In genomic region chr5:35857004-35857345, GRCh38 we compare ENCODE assay signal across 12 cellular contexts. TPM values are rescaled to one million over a fixed set of nuclear protein-coding genes. Genes with fewer than 3 reads are reported as not detected.
DNase-seq lines count a peak whose midpoint lies in the region; ATAC-seq and TF ChIP-seq lines count a peak whose summit lies in the region.
"Had no signal": no experiment of that assay in that cellular context is flagged by ENCODE, and none has a peak within 500 bp of the region (broad histone marks: within the 10 kb centered on the region; RNA-seq: fewer than 3 reads in every experiment).

No MANE protein-coding gene starts in this region.

- no peaks in the 10 kb centered on the region for H3K9me3 Mint-ChIP-seq in CD8-positive, alpha-beta T cell
- peaks cover 0 to 3% (median 0%) of the 10 kb centered on the region in 11 donors for H3K9me3 Mint-ChIP-seq in naive thymus-derived CD4-positive, alpha-beta T cell

- H3K27me3 ChIP-seq in CD8-positive, alpha-beta T cell (ENCODE audit: insufficient read depth, low read length), result no peaks in the 10 kb centered on the region
- H3K27me3 ChIP-seq in adipocyte (replicated peaks; ENCODE audit: control insufficient read depth, insufficient read depth, low read length) (no peaks in the 10 kb centered on the region), H7 (ENCODE audit: control insufficient read depth, insufficient read depth, low read length) (no peaks in the 10 kb centered on the region)
- no peaks in the 10 kb centered on the region for H3K27me3 ChIP-seq in naive thymus-derived CD4-positive, alpha-beta T cell (ENCODE audit: control insufficient read depth in 2 of 2, insufficient read depth in 2 of 2, low read length in 2 of 2)

- CTCF ChIA-PET in CD8-positive, alpha-beta T cell (lab: Charles Lee), result interaction anchor here (0.9 to 10.5 kb wide), 5 partner anchors 22 to 77 kb away, joined by 3 to 144 read pairs (median 22); no protein-coding TSS in a partner anchor
- CTCF ChIA-PET in naive thymus-derived CD4-positive, alpha-beta T cell (lab: Charles Lee), result interaction anchor here (1.6 to 11.1 kb wide), 5 partner anchors 26 to 206 kb away, joined by 5 to 128 read pairs (median 11); no protein-coding TSS in a partner anchor

- H3K4me3 Mint-ChIP-seq in CD8-positive, alpha-beta T cell, result peak overlapping the region; percentile 92
- peak overlapping the region; percentile 82 to 100 (median 94) for H3K4me3 Mint-ChIP-seq in naive thymus-derived CD4-positive, alpha-beta T cell

- H3K36me3 ChIP-seq in CD8-positive, alpha-beta T cell (ENCODE audit: insufficient read depth, low read length), result peaks cover 28% of the 10 kb centered on the region
- H3K36me3 ChIP-seq in adipocyte (ENCODE audit: control insufficient read depth, insufficient read depth, low read length, severe bottlenecking), result no peaks in the 10 kb centered on the region
- peaks cover 23 to 38% (median 28%) of the 10 kb centered on the region in 3 experiments for H3K36me3 ChIP-seq in naive thymus-derived CD4-positive, alpha-beta T cell (ENCODE audit: control insufficient read depth in 2 of 3, insufficient read depth in 3 of 3, low read length in 3 of 3)
- H3K36me3 ChIP-seq in H7 (replicated peaks; ENCODE audit: control insufficient read depth, insufficient read depth, low read length), result no peaks in the 10 kb centered on the region

- H3K27ac Mint-ChIP-seq in CD8-positive, alpha-beta T cell, result peak overlapping the region; percentile 100
- H3K27ac Mint-ChIP-seq in naive thymus-derived CD4-positive, alpha-beta T cell, result peak overlapping the region; percentile 96 to 100 (median 99)

- no peaks in the 10 kb centered on the region for H3K27me3 Mint-ChIP-seq in CD8-positive, alpha-beta T cell (ENCODE audit: low read depth)
- no peaks in the 10 kb centered on the region for H3K27me3 Mint-ChIP-seq in naive thymus-derived CD4-positive, alpha-beta T cell

- H3K27ac ChIP-seq in CD8-positive, alpha-beta T cell (ENCODE audit: low read depth, low read length), result peak overlapping the region; percentile 97
- H3K27ac ChIP-seq in naive thymus-derived CD4-positive, alpha-beta T cell (ENCODE audit: low read depth, low read length), result peak overlapping the region; percentile 98

- POLR2A ChIA-PET in CD8-positive, alpha-beta T cell (lab: Charles Lee), result interaction anchor here (0.7 to 18.5 kb wide), 12 partner anchors 10 to 240 kb away, joined by 3 to 700 read pairs (median 41); partner anchors contain the start of gene SPEF2
- POLR2A ChIA-PET in naive thymus-derived CD4-positive, alpha-beta T cell (lab: Charles Lee), result interaction anchor here (1.1 to 18.2 kb wide), 10 partner anchors 11 to 1020 kb away, joined by 3 to 1069 read pairs (median 80); partner anchors contain the start of gene NIPBL

- H3K9me3 ChIP-seq in CD8-positive, alpha-beta T cell (ENCODE audit: low read length), result no peaks in the 10 kb centered on the region
- H3K9me3 ChIP-seq in adipocyte (ENCODE audit: control insufficient read depth, low read length), result no peaks in the 10 kb centered on the region
- no peaks in the 10 kb centered on the region for H3K9me3 ChIP-seq in naive thymus-derived CD4-positive, alpha-beta T cell (ENCODE audit: control insufficient read depth in 2 of 3, low read length in 3 of 3)

- no peak for ATAC-seq in CD8-positive, alpha-beta T cell
- ATAC-seq in HG02884 (IDR thresholded peaks at IDR 0.05; ENCODE audit: unreplicated experiment), result peak; percentile 41
- ATAC-seq in naive thymus-derived CD4-positive, alpha-beta T cell, result no peak

- DNase-seq in CD8-positive, alpha-beta T cell, result peak in 1 of 7 experiments; percentile 12
- DNase-seq in adipocyte (ENCODE audit: low read depth), result no peak
- DNase-seq in naive thymus-derived CD4-positive, alpha-beta T cell, result no peak
- DNase-seq in NOMO-1 treated with dmso at 0.1 percent for 144 hours (lab: John Stamatoyannopoulos, UW; ENCODE audit: unreplicated experiment), result no peak
- DNase-seq in AG08396 (ENCODE audit: low spot score), result no peak
- DNase-seq in H7, result no peak
- no peak for DNase-seq in activated effector memory CD4-positive, alpha-beta T cell treated with Interleukin-2 at 50 U/mL for 16 hours
- DNase-seq: GF-D8, mesendoderm, NCI-H187 treated with DMSO at 0.1 percent for 48 hours, SHP77 treated with DMSO at 0.1 percent for 48 hours had no signal

- H3K4me1 ChIP-seq in CD8-positive, alpha-beta T cell (ENCODE audit: insufficient read depth, low read length), result peaks cover 55% of the 10 kb centered on the region
- peaks cover 42% of the 10 kb centered on the region for H3K4me1 ChIP-seq in adipocyte (ENCODE audit: control insufficient read depth, insufficient read depth, low read length)
- H3K4me1 ChIP-seq in naive thymus-derived CD4-positive, alpha-beta T cell (ENCODE audit: control insufficient read depth in 2 of 2, insufficient read depth in 2 of 2, low read length in 2 of 2), result peaks cover 42 to 50% of the 10 kb centered on the region in 2 donors

- H3K4me1 Mint-ChIP-seq in CD8-positive, alpha-beta T cell (ENCODE audit: low read depth), result peaks cover 70% of the 10 kb centered on the region
- H3K4me1 Mint-ChIP-seq in naive thymus-derived CD4-positive, alpha-beta T cell, result peaks cover 29 to 74% (median 63%) of the 10 kb centered on the region in 7 donors

- peaks cover 51% of the 10 kb centered on the region for H3K36me3 Mint-ChIP-seq in CD8-positive, alpha-beta T cell
- H3K36me3 Mint-ChIP-seq in naive thymus-derived CD4-positive, alpha-beta T cell, result peaks cover 40 to 55% (median 49%) of the 10 kb centered on the region in 5 donors

- H3K4me3 ChIP-seq in CD8-positive, alpha-beta T cell (ENCODE audit: low read depth, low read length), result peak overlapping the region; percentile 80
- peak overlapping the region; percentile 34 for H3K4me3 ChIP-seq in adipocyte (ENCODE audit: low read length)
- H3K4me3 ChIP-seq in naive thymus-derived CD4-positive, alpha-beta T cell (ENCODE audit: low read length), result peak overlapping the region; percentile 80
- H3K4me3 ChIP-seq in H7 (ENCODE audit: insufficient read depth, low read depth, low read length), result no peak overlapping the region

- peak overlapping the region; percentile 27 for H3K9ac ChIP-seq in adipocyte (ENCODE audit: low read length)

- no peak for TF ChIP-seq CTCF in CD8-positive, alpha-beta T cell (IDR thresholded peaks at IDR 0.05)

- intact Hi-C loops in CD8-positive, alpha-beta T cell (cut with DNase I, micrococcal nuclease), result loop anchor here (1.0 to 5.0 kb wide), 5 partner anchors 14 to 240 kb away; partner anchors contain the start of gene SPEF2 (in 1 of the 2)
- intact Hi-C loops in naive thymus-derived CD4-positive, alpha-beta T cell (cut with micrococcal nuclease), result loop anchor here (1.0 to 10.0 kb wide), 6 partner anchors 45 to 1256 kb away; partner anchors contain the start of genes NIPBL (in 1 of the 2) and SPEF2 (in 1 of the 2)

RNA-seq across cellular contexts. Expression of gene IL7R, which starts 0.3 kb away (rescaled TPM):
- total RNA-seq in CD8-positive, alpha-beta T cell, result 100 to 1,000 TPM; 287 to 310 TPM
- 1,000 to 10,000 TPM in 2 of 5 experiments, 100 to 1,000 TPM in 3; 341 to 1,298 (median 608) TPM for total RNA-seq in naive thymus-derived CD4-positive, alpha-beta T cell
- polyA plus RNA-seq in naive thymus-derived CD4-positive, alpha-beta T cell, result 100 to 1,000 TPM; 690 to 965 TPM
- total RNA-seq in H7 (2014; rRNA removed; shearing (Covaris generic)), result not detected in 2 replicates

Comparison
In these comparisons a context has a peak if more than half of its experiments do, and no peak if none do; other contexts are left out.
1. RNA of gene IL7R, which starts 0.3 kb away (total RNA-seq): 341 to 1,298 TPM in naive thymus-derived CD4-positive, alpha-beta T cell and 287 to 310 TPM in CD8-positive, alpha-beta T cell; not detected in H7; every median in the first group is over 100 times any median in the second.